ENCODE assay signal across 1 cellular context in genomic region chr2:199911052-199911876, GRCh38.
A peak's percentile ranks its signal among the peaks of the same experiment; 100 is the strongest.
TF ChIP-seq lines count a peak whose summit lies in the region.

A gene with protein sequence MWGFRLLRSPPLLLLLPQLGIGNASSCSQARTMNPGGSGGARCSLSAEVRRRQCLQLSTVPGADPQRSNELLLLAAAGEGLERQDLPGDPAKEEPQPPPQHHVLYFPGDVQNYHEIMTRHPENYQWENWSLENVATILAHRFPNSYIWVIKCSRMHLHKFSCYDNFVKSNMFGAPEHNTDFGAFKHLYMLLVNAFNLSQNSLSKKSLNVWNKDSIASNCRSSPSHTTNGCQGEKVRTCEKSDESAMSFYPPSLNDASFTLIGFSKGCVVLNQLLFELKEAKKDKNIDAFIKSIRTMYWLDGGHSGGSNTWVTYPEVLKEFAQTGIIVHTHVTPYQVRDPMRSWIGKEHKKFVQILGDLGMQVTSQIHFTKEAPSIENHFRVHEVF (plus strand): TSS chr2:199911293. CDS start chr2:199911439, 146 bp downstream.

TF ChIP-seq in HepG2, 621 proteins besides CTCF, POLR2A, EP300 and RAD21 (continued from another document and continues in another):
- TF ChIP-seq TAF1 (CRISPR knock-in tag; IDR thresholded peaks at IDR 0.05) (peak; percentile 92), ZNF564 (CRISPR knock-in tag; IDR thresholded peaks at IDR 0.05) (peak; percentile 89; the same call in 1 of the 2 replicates), MZF1 (CRISPR knock-in tag; IDR thresholded peaks at IDR 0.05; ENCODE audit: borderline replicate concordance) (0 out of 2 replicates have a peak, but pooled peaks have one; percentile 19), XBP1 (CRISPR knock-in tag; IDR thresholded peaks at IDR 0.05) (no peak), ZNF256 (CRISPR knock-in tag; conservative IDR thresholded peaks at IDR 0.05) (no peak; the same call in 1 of the 2 replicates), SNAI1 (CRISPR knock-in tag; IDR thresholded peaks at IDR 0.05; ENCODE audit: borderline replicate concordance) (no peak; the same call in 1 of the 2 replicates), CBX2 (IDR thresholded peaks at IDR 0.05; ENCODE audit: low read depth, low read length) (no peak), CBX2 (CRISPR knock-in tag; IDR thresholded peaks at IDR 0.05; ENCODE audit: low read depth) (no peak), DDIT3 (CRISPR knock-in tag; IDR thresholded peaks at IDR 0.05) (no peak), NONO (IDR thresholded peaks at IDR 0.05) (no peak), NONO (CRISPR knock-in tag; conservative IDR thresholded peaks at IDR 0.05) (peak; percentile 85; the same call in 1 of the 2 replicates), KLF11 (CRISPR knock-in tag; IDR thresholded peaks at IDR 0.05) (no peak; the same call in 1 of the 2 replicates), ZNF280D (CRISPR knock-in tag; IDR thresholded peaks at IDR 0.05) (peak; percentile 88; the same call in 1 of the 2 replicates), ZNF710 (CRISPR knock-in tag; IDR thresholded peaks at IDR 0.05; ENCODE audit: borderline replicate concordance) (peak; percentile 93), MIER2 (CRISPR knock-in tag; IDR thresholded peaks at IDR 0.05) (no peak), ZNF446 (CRISPR knock-in tag; IDR thresholded peaks at IDR 0.05) (peak; percentile 78; the same call in 1 of the 2 replicates), MED8 (CRISPR knock-in tag; IDR thresholded peaks at IDR 0.05; ENCODE audit: insufficient replicate concordance) (peak; percentile 82), RFXAP (CRISPR knock-in tag; IDR thresholded peaks at IDR 0.05; ENCODE audit: borderline replicate concordance) (peak; percentile 58; the same call in 1 of the 2 replicates), JDP2 (CRISPR knock-in tag; IDR thresholded peaks at IDR 0.05; ENCODE audit: borderline replicate concordance) (no peak), ARNTL (CRISPR knock-in tag; IDR thresholded peaks at IDR 0.05) (0 out of 2 replicates have a peak, but pooled peaks have one; percentile 41), U2AF1 (optimal IDR thresholded peaks at IDR 0.05; ENCODE audit: low read depth, low read length) (peak; percentile 56), PCBP2 (optimal IDR thresholded peaks at IDR 0.05; ENCODE audit: low read depth, low read length, poor library complexity, severe bottlenecking) (no peak), ZNF503 (CRISPR knock-in tag; IDR thresholded peaks at IDR 0.05) (no peak; the same call in 1 of the 2 replicates), ZHX2 (IDR thresholded peaks at IDR 0.05; ENCODE audit: low read depth) (peak; percentile 79), ZHX2 (CRISPR knock-in tag; IDR thresholded peaks at IDR 0.05; ENCODE audit: borderline replicate concordance) (no peak; the same call in 1 of the 2 replicates), SRSF1 (optimal IDR thresholded peaks at IDR 0.05; ENCODE audit: low read depth, low read length) (peak; percentile 79), ASH2L (IDR thresholded peaks at IDR 0.05; ENCODE audit: insufficient read length, low read depth, low read length) (peak; percentile 100), ZNF775 (CRISPR knock-in tag; IDR thresholded peaks at IDR 0.05; ENCODE audit: borderline replicate concordance) (no peak)
- TF ChIP-seq, protein P1, sequence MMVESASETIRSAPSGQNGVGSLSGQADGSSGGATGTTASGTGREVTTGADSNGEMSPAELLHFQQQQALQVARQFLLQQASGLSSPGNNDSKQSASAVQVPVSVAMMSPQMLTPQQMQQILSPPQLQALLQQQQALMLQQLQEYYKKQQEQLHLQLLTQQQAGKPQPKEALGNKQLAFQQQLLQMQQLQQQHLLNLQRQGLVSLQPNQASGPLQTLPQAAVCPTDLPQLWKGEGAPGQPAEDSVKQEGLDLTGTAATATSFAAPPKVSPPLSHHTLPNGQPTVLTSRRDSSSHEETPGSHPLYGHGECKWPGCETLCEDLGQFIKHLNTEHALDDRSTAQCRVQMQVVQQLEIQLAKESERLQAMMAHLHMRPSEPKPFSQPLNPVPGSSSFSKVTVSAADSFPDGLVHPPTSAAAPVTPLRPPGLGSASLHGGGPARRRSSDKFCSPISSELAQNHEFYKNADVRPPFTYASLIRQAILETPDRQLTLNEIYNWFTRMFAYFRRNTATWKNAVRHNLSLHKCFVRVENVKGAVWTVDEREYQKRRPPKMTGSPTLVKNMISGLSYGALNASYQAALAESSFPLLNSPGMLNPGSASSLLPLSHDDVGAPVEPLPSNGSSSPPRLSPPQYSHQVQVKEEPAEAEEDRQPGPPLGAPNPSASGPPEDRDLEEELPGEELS (CRISPR knock-in tag; IDR thresholded peaks at IDR 0.05) = no peak
- TF ChIP-seq, protein P2, sequence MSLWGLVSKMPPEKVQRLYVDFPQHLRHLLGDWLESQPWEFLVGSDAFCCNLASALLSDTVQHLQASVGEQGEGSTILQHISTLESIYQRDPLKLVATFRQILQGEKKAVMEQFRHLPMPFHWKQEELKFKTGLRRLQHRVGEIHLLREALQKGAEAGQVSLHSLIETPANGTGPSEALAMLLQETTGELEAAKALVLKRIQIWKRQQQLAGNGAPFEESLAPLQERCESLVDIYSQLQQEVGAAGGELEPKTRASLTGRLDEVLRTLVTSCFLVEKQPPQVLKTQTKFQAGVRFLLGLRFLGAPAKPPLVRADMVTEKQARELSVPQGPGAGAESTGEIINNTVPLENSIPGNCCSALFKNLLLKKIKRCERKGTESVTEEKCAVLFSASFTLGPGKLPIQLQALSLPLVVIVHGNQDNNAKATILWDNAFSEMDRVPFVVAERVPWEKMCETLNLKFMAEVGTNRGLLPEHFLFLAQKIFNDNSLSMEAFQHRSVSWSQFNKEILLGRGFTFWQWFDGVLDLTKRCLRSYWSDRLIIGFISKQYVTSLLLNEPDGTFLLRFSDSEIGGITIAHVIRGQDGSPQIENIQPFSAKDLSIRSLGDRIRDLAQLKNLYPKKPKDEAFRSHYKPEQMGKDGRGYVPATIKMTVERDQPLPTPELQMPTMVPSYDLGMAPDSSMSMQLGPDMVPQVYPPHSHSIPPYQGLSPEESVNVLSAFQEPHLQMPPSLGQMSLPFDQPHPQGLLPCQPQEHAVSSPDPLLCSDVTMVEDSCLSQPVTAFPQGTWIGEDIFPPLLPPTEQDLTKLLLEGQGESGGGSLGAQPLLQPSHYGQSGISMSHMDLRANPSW (CRISPR knock-in tag; IDR thresholded peaks at IDR 0.05; ENCODE audit: borderline replicate concordance) = peak; percentile 67; the same call in 1 of the 2 replicates
- TF ChIP-seq, protein P3, sequence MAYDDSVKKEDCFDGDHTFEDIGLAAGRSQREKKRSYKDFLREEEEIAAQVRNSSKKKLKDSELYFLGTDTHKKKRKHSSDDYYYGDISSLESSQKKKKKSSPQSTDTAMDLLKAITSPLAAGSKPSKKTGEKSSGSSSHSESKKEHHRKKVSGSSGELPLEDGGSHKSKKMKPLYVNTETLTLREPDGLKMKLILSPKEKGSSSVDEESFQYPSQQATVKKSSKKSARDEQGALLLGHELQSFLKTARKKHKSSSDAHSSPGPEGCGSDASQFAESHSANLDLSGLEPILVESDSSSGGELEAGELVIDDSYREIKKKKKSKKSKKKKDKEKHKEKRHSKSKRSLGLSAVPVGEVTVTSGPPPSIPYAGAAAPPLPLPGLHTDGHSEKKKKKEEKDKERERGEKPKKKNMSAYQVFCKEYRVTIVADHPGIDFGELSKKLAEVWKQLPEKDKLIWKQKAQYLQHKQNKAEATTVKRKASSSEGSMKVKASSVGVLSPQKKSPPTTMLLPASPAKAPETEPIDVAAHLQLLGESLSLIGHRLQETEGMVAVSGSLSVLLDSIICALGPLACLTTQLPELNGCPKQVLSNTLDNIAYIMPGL (CRISPR knock-in tag; IDR thresholded peaks at IDR 0.05; ENCODE audit: borderline replicate concordance in 1 of 2, low read depth in 1 of 2) = peak; percentile 92 to 99
- TF ChIP-seq, protein P4, sequence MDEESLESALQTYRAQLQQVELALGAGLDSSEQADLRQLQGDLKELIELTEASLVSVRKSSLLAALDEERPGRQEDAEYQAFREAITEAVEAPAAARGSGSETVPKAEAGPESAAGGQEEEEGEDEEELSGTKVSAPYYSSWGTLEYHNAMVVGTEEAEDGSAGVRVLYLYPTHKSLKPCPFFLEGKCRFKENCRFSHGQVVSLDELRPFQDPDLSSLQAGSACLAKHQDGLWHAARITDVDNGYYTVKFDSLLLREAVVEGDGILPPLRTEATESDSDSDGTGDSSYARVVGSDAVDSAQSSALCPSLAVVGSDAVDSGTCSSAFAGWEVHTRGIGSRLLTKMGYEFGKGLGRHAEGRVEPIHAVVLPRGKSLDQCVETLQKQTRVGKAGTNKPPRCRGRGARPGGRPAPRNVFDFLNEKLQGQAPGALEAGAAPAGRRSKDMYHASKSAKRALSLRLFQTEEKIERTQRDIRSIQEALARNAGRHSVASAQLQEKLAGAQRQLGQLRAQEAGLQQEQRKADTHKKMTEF (CRISPR knock-in tag; IDR thresholded peaks at IDR 0.05) = peak; percentile 92
